8 cellular contexts compared by ENCODE assay signal in genomic region chr5:1652873-1653707, GRCh38.
DNase-seq lines count a peak whose midpoint lies in the region; ATAC-seq and TF ChIP-seq lines count a peak whose summit lies in the region.

No MANE protein-coding gene starts in this region.

- no peak overlapping the region for H4K91ac ChIP-seq in IMR-90 (ENCODE audit: insufficient read depth, low read depth, low read length)

- no peak overlapping the region for H2BK20ac ChIP-seq in IMR-90 (ENCODE audit: low read depth, low read length)

- no peak for TF ChIP-seq RAD21 in IMR-90 (IDR thresholded peaks at IDR 0.05; ENCODE audit: low read length)

- no peak overlapping the region for H3K56ac ChIP-seq in IMR-90 (ENCODE audit: extremely low read depth, insufficient read depth, low read length)

- no peak overlapping the region for H3K4me3 ChIP-seq in IMR-90 (ENCODE audit: insufficient read depth, low read depth, low read length)
- no peak overlapping the region for H3K4me3 ChIP-seq in mammary epithelial cell (replicated peaks in 1 of 3; ENCODE audit: insufficient read depth in 1 of 3, low read depth in 2 of 3, low read length in 3 of 3)
- no peak overlapping the region for H3K4me3 ChIP-seq in HAP-1

- H3K9me3 ChIP-seq in IMR-90 (ENCODE audit: control insufficient read depth, insufficient read depth, low read length) (no peaks in the 10 kb centered on the region), mammary epithelial cell (replicated peaks; ENCODE audit: insufficient read depth, low read length) (no peaks in the 10 kb centered on the region), HAP-1 (no peaks in the 10 kb centered on the region)

- in situ Hi-C loops in IMR-90 (cut with MboI; ENCODE audit: low sequenced_read_pairs): no loop called here
- in situ Hi-C loops in mammary epithelial cell (cut with MboI; ENCODE audit: low sequenced_read_pairs in 2 of 2): no loop called here
- in situ Hi-C loops in GM13976 (cut with MboI; ENCODE audit: low sequenced_read_pairs, unreplicated experiment): no loop called here
- in situ Hi-C loops in HAP-1 (cut with MboI; ENCODE audit: low sequenced_read_pairs): loop anchor here (25.0 kb wide), 1 partner anchor 1259 kb away; no protein-coding TSS in a partner anchor

- no peak overlapping the region for H3K4ac ChIP-seq in IMR-90 (ENCODE audit: low read depth, low read length)

- no peaks in the 10 kb centered on the region for H3K79me1 ChIP-seq in IMR-90 (ENCODE audit: low read depth in 1 of 2, low read length in 2 of 2)

- no peak overlapping the region for H2AK9ac ChIP-seq in IMR-90 (replicated peaks; ENCODE audit: low read depth, low read length, poor library complexity)

- intact Hi-C loops in IMR-90 (cut with micrococcal nuclease): no loop called here
- intact Hi-C loops in mammary epithelial cell (cut with micrococcal nuclease): no loop called here
- intact Hi-C loops in sciatic nerve (cut with DNase I): no loop called here

- H3K36me3 ChIP-seq in IMR-90 (ENCODE audit: control insufficient read depth, insufficient read depth, low read length) (no peaks in the 10 kb centered on the region), mammary epithelial cell (ENCODE audit: insufficient read depth, low read length) (no peaks in the 10 kb centered on the region), HAP-1 (replicated peaks) (no peaks in the 10 kb centered on the region)

- peak overlapping the region; percentile 21 for H2AFZ ChIP-seq in IMR-90 (replicated peaks; ENCODE audit: low read length, poor library complexity)
- peak overlapping the region; percentile 52 for H2AFZ ChIP-seq in mammary epithelial cell (ENCODE audit: low read depth, low read length)

- dilution Hi-C loops in IMR-90 (cut with HindIII; ENCODE audit: low sequenced_read_pairs, unreplicated experiment): no loop called here
- dilution Hi-C loops in mammary epithelial cell (cut with HindIII; ENCODE audit: low sequenced_read_pairs): no loop called here

- TF ChIP-seq CTCF in IMR-90 (conservative IDR thresholded peaks at IDR 0.05; ENCODE audit: low read depth, low read length): no peak
- no peak for TF ChIP-seq CTCF in mammary epithelial cell (conservative IDR thresholded peaks at IDR 0.05 in 1 of 2, IDR thresholded peaks at IDR 0.05 in 1 of 2; ENCODE audit: extremely low read depth in 1 of 2, insufficient read depth in 1 of 2, low read depth in 1 of 2, low read length in 2 of 2)
- TF ChIP-seq CTCF in GM13976 (IDR thresholded peaks at IDR 0.05; ENCODE audit: borderline replicate concordance, control extremely low read depth, extremely low read depth, insufficient read depth, missing control alignments): no peak

- H2BK120ac ChIP-seq in IMR-90 (ENCODE audit: low read depth, low read length): no peak overlapping the region

- CTCF ChIA-PET in IMR-90 (lab: Yijun Ruan, JAX) (interaction anchor here (1.0 kb wide), 1 partner anchor 8 kb away, joined by 4 read pairs; no protein-coding TSS in a partner anchor), mammary epithelial cell (lab: Charles Lee; ENCODE audit: low non-redundant PET) (interaction anchor here (0.7 kb wide), 1 partner anchor 313 kb away, joined by 6 read pairs; no protein-coding TSS in a partner anchor)

- no peaks in the 10 kb centered on the region for H3K9me1 ChIP-seq in IMR-90 (ENCODE audit: insufficient read depth, low read length)

- no peak for DNase-seq in IMR-90
- DNase-seq in mammary epithelial cell: peak; percentile 6
- DNase-seq in sciatic nerve (ENCODE audit: low spot score): no peak
- DNase-seq in GM13976 (ENCODE audit: low spot score): no peak
- no peak for DNase-seq in SHP77 treated with DMSO at 0.1 percent for 48 hours (lab: John Stamatoyannopoulos, UW)
- no peak for DNase-seq in HAP-1 (ENCODE audit: low spot score in 2 of 2)

- H3K23ac ChIP-seq in IMR-90 (ENCODE audit: low read depth, low read length): no peak overlapping the region

- no peaks in the 10 kb centered on the region for H3K4me1 ChIP-seq in IMR-90 (ENCODE audit: control insufficient read depth, insufficient read depth, low read length)
- H3K4me1 ChIP-seq in mammary epithelial cell (ENCODE audit: insufficient read depth, low read length): peaks cover 6% of the 10 kb centered on the region
- no peaks in the 10 kb centered on the region for H3K4me1 ChIP-seq in HAP-1

- no peak overlapping the region for H4K8ac ChIP-seq in IMR-90 (ENCODE audit: low read depth in 2 of 2, low read length in 2 of 2)

- H3K27me3 ChIP-seq in IMR-90 (ENCODE audit: control insufficient read depth, insufficient read depth, low read length) (peaks cover 56% of the 10 kb centered on the region), mammary epithelial cell (ENCODE audit: insufficient read depth, low read length) (peaks cover 4% of the 10 kb centered on the region), HAP-1 (ENCODE audit: low read depth) (no peaks in the 10 kb centered on the region)

- peak; percentile 44 for ATAC-seq in GM18498 (IDR thresholded peaks at IDR 0.05; ENCODE audit: unreplicated experiment)
- peak; percentile 29 for ATAC-seq in GM21529 (IDR thresholded peaks at IDR 0.05; ENCODE audit: unreplicated experiment)
- peak; percentile 3 for ATAC-seq in IMR-90 (ENCODE audit: low read depth)
- peak; percentile 45 for ATAC-seq in sciatic nerve

- no peak overlapping the region for H3K18ac ChIP-seq in IMR-90 (ENCODE audit: low read depth, low read length)

- no peak for TF ChIP-seq POLR2A in IMR-90 (IDR thresholded peaks at IDR 0.05; ENCODE audit: low read depth, low read length)

- H3K79me2 ChIP-seq in mammary epithelial cell (ENCODE audit: insufficient read depth, low read length): no peaks in the 10 kb centered on the region

- BruUV-seq in IMR-90 (replicated peaks; lab: Mats Ljungman, UMichigan) (no TSS peak), mammary epithelial cell (replicated peaks; lab: Mats Ljungman, UMichigan) (no TSS peak)

- no peak overlapping the region for H4K5ac ChIP-seq in IMR-90 (ENCODE audit: low read depth, low read length)

- H4K20me1 ChIP-seq in IMR-90 (ENCODE audit: insufficient read depth, low read length) (no peaks in the 10 kb centered on the region), mammary epithelial cell (ENCODE audit: insufficient read depth, low read length) (no peaks in the 10 kb centered on the region)

- H3K27ac ChIP-seq in IMR-90 (ENCODE audit: insufficient read depth, low read length): no peak overlapping the region
- no peak overlapping the region for H3K27ac ChIP-seq in mammary epithelial cell (ENCODE audit: insufficient read depth, low read depth, low read length)

- WGBS in IMR-90 (ENCODE audit: extremely low coverage in 2 of 2, insufficient read length in 1 of 2), 2 experiments: 24% methylated on average over 5 of the region's 37 CpGs; no CpG with 5 or more reads in 1 of the 2 experiments
- 7% methylated on average over 19 of the region's 37 CpGs for WGBS in mammary epithelial cell (ENCODE audit: low coverage, missing lambda C conversion rate)

- H2BK15ac ChIP-seq in IMR-90 (ENCODE audit: low read depth, low read length): no peak overlapping the region

- H3K4me2 ChIP-seq in IMR-90 (ENCODE audit: low read depth, low read length): no peak overlapping the region
- peak overlapping the region; percentile 60 for H3K4me2 ChIP-seq in mammary epithelial cell (ENCODE audit: insufficient read depth, low read depth, low read length)

- POLR2A ChIA-PET in IMR-90 (lab: Charles Lee; ENCODE audit: unreplicated experiment): no interaction called here

- H3K9ac ChIP-seq in IMR-90 (ENCODE audit: low read depth, low read length): no peak overlapping the region
- no peak overlapping the region for H3K9ac ChIP-seq in mammary epithelial cell (ENCODE audit: insufficient read depth, low read length)

- no peak overlapping the region for H3K14ac ChIP-seq in IMR-90 (replicated peaks; ENCODE audit: low read depth, low read length)

- H2AK5ac ChIP-seq in IMR-90 (ENCODE audit: low read depth, low read length): no peak overlapping the region

- no peak overlapping the region for H2BK5ac ChIP-seq in IMR-90 (ENCODE audit: low read depth, low read length, poor library complexity, severe bottlenecking)

TF ChIP-seq in IMR-90, 13 proteins besides CTCF, POLR2A, EP300 and RAD21:
- no peak for TF ChIP-seq BHLHE40 (IDR thresholded peaks at IDR 0.05; ENCODE audit: low read depth, low read length)
- TF ChIP-seq CEBPB (IDR thresholded peaks at IDR 0.05; ENCODE audit: low read depth, low read length): no peak
- TF ChIP-seq RCOR1 (IDR thresholded peaks at IDR 0.05; ENCODE audit: insufficient replicate concordance, low read length): no peak
